In genomic region chr6:31702819-31703716, GRCh38 we compare ENCODE assay signal across 1 cellular context.
TF ChIP-seq lines count a peak whose summit lies in the region.

TSS of gene ABHD16A (minus strand) at chr6:31703324. CDS start at chr6:31703281, 43 bp downstream.

TF ChIP-seq in K562, 482 proteins besides CTCF, POLR2A, EP300 and RAD21 (continued from another document and continues in another):
- TF ChIP-seq TRIM25 (IDR thresholded peaks at IDR 0.05; ENCODE audit: borderline replicate concordance) = peak; percentile 77; the same call in 1 of the 2 replicates
- 0 out of 2 replicates have a peak, but pooled peaks have one; percentile 24 for TF ChIP-seq ZNF707 (CRISPR knock-in tag; conservative IDR thresholded peaks at IDR 0.05)
- TF ChIP-seq ZNF592 (IDR thresholded peaks at IDR 0.05) = peak; percentile 82
- TF ChIP-seq TAF15 (IDR thresholded peaks at IDR 0.05; ENCODE audit: low read depth, low read length) = no peak
- TF ChIP-seq PPARD (CRISPR knock-in tag; IDR thresholded peaks at IDR 0.05) = no peak
- TF ChIP-seq TAF1 (IDR thresholded peaks at IDR 0.05; ENCODE audit: control insufficient read depth, extremely low read depth, insufficient read depth, low read length, severe bottlenecking) = peak; percentile 80
- TF ChIP-seq NR0B1 (IDR thresholded peaks at IDR 0.05; ENCODE audit: partially characterized antibody) = no peak
- TF ChIP-seq SPI1 (IDR thresholded peaks at IDR 0.05; ENCODE audit: borderline replicate concordance, low read depth, low read length) = no peak
- TF ChIP-seq SP2 (IDR thresholded peaks at IDR 0.05; ENCODE audit: extremely low read depth, low read depth, low read length, poor library complexity, severe bottlenecking) = no peak
- TF ChIP-seq RB1 (IDR thresholded peaks at IDR 0.05; ENCODE audit: low read depth) = peak; percentile 87
- peak; percentile 98 for TF ChIP-seq POLR2G (IDR thresholded peaks at IDR 0.05; ENCODE audit: low read depth, low read length)
- no peak; the same call in 1 of the 2 replicates for TF ChIP-seq E2F4 (CRISPR knock-in tag; IDR thresholded peaks at IDR 0.05; ENCODE audit: low read depth)
- TF ChIP-seq KLF6 (CRISPR knock-in tag; IDR thresholded peaks at IDR 0.05; ENCODE audit: borderline replicate concordance) = peak; percentile 81; the same call in 1 of the 2 replicates
- TF ChIP-seq PHF21A (IDR thresholded peaks at IDR 0.05; ENCODE audit: borderline replicate concordance, low read depth) = peak; percentile 63; the same call in 1 of the 2 replicates
- no peak for TF ChIP-seq SRSF1 (IDR thresholded peaks at IDR 0.05; ENCODE audit: low read depth, low read length)
- no peak for TF ChIP-seq TCF15 (CRISPR knock-in tag; IDR thresholded peaks at IDR 0.05)
- no peak for TF ChIP-seq ZBTB5 (IDR thresholded peaks at IDR 0.05)
- TF ChIP-seq FOXO4 (CRISPR knock-in tag; IDR thresholded peaks at IDR 0.05) = peak; percentile 65; the same call in 1 of the 2 replicates
- no peak; the same call in 1 of the 2 replicates for TF ChIP-seq ZNF324 (CRISPR knock-in tag; IDR thresholded peaks at IDR 0.05)
- TF ChIP-seq CREB3 (tag; conservative IDR thresholded peaks at IDR 0.05; ENCODE audit: low read depth) = no peak; the same call in 1 of the 2 replicates
- TF ChIP-seq RBM15 (IDR thresholded peaks at IDR 0.05; ENCODE audit: insufficient read depth, low read length) = no peak
- TF ChIP-seq NFIC (IDR thresholded peaks at IDR 0.05) = peak; percentile 49; the same call in 1 of the 2 replicates
- TF ChIP-seq GABPB2 (CRISPR knock-in tag; conservative IDR thresholded peaks at IDR 0.05) = no peak
- TF ChIP-seq CBX3 (IDR thresholded peaks at IDR 0.05; ENCODE audit: borderline replicate concordance in 1 of 2, low read length in 2 of 2) = peak in 1 of 2 experiments; percentile 63; a peak in 1 of 3 replicates
- TF ChIP-seq NKRF (IDR thresholded peaks at IDR 0.05; ENCODE audit: borderline replicate concordance) = peak; percentile 87
- no peak for TF ChIP-seq ZNF354B (CRISPR knock-in tag; IDR thresholded peaks at IDR 0.05)
- TF ChIP-seq ZSCAN29 (IDR thresholded peaks at IDR 0.05) = peak; percentile 44; the same call in 1 of the 2 replicates
- TF ChIP-seq ZZZ3 (IDR thresholded peaks at IDR 0.05) = no peak
- no peak for TF ChIP-seq ZFP30 (CRISPR knock-in tag; IDR thresholded peaks at IDR 0.05; ENCODE audit: borderline replicate concordance)
- TF ChIP-seq TEAD2 (tag; IDR thresholded peaks at IDR 0.05) = no peak; the same call in 1 of the 2 replicates
- peak in 1 of 2 experiments; percentile 91; a peak in 2 of 4 replicates for TF ChIP-seq HDAC1 (IDR thresholded peaks at IDR 0.05)
- peak; percentile 95 for TF ChIP-seq MBD2 (IDR thresholded peaks at IDR 0.05; ENCODE audit: borderline replicate concordance, low read depth)
- peak; percentile 30; the same call in 1 of the 2 replicates for TF ChIP-seq ZNF232 (CRISPR knock-in tag; IDR thresholded peaks at IDR 0.05)
- TF ChIP-seq SREBF1 (IDR thresholded peaks at IDR 0.05; ENCODE audit: borderline replicate concordance, low read depth, low read length) = peak; percentile 91
- no peak; the same call in 1 of the 2 replicates for TF ChIP-seq ZNF717 (CRISPR knock-in tag; IDR thresholded peaks at IDR 0.05)
